In genomic region chr7:142669074-142669654, GRCh38 we compare ENCODE assay signal across 9 cellular contexts.
DNase-seq lines count a peak whose midpoint lies in the region; ATAC-seq, FAIRE-seq and TF ChIP-seq lines count a peak whose summit lies in the region.
"Had no signal": no experiment of that assay in that cellular context is flagged by ENCODE, and none has a peak within 500 bp of the region (broad histone marks: within the 10 kb centered on the region; RNA-seq: fewer than 3 reads in every experiment).

No MANE protein-coding gene starts in this region.

- H3K36me3 Mint-ChIP-seq in activated CD4-positive, alpha-beta T cell treated with anti-CD3 and anti-CD28 coated beads, Interleukin-2, amount 10 ng/mL, durations not matched to agents 24 days and 14 days (ENCODE audit: low read depth): no peaks in the 10 kb centered on the region

- H3K9me3 ChIP-seq in H1 (ENCODE audit: insufficient read depth in 2 of 2, low read depth in 1 of 2, low read length in 1 of 2) (no peaks in the 10 kb centered on the region), smooth muscle cell (replicated peaks; ENCODE audit: low read depth) (no peaks in the 10 kb centered on the region)
- H3K9me3 ChIP-seq: SJSA1 had no signal

- H3K27me3 Mint-ChIP-seq in activated CD4-positive, alpha-beta T cell treated with anti-CD3 and anti-CD28 coated beads, Interleukin-2, amount 10 ng/mL, durations not matched to agents 24 days and 14 days: peaks cover 3% of the 10 kb centered on the region

- H2AFZ ChIP-seq in H1 (ENCODE audit: low read length) (no peak overlapping the region), smooth muscle cell (ENCODE audit: low read depth) (no peak overlapping the region)

- no peak overlapping the region for H4K8ac ChIP-seq in H1 (ENCODE audit: extremely low read depth, insufficient read depth, low read length)

- H3K9me3 Mint-ChIP-seq in activated CD4-positive, alpha-beta T cell treated with anti-CD3 and anti-CD28 coated beads, Interleukin-2, amount 10 ng/mL, durations not matched to agents 24 days and 14 days: no peaks in the 10 kb centered on the region

- no peak overlapping the region for H2BK20ac ChIP-seq in H1 (ENCODE audit: low read length)

- H3K4me3 ChIP-seq in H1 (ENCODE audit: extremely low read depth in 1 of 4, insufficient read depth in 2 of 4, low read depth in 3 of 4, low read length in 4 of 4) (no peak overlapping the region), smooth muscle cell (no peak overlapping the region)
- H3K4me3 ChIP-seq: SJSA1 had no signal

- peak; percentile 55 for DNase-seq in activated CD4-positive, alpha-beta T cell treated with anti-CD3 and anti-CD28 coated beads, Interleukin-2, amount 10 ng/mL, durations not matched to agents 24 days and 14 days
- DNase-seq in activated CD4-positive, alpha-beta T cell treated with anti-CD3 and anti-CD28 coated beads, Interleukin-2, amount 50 U/mL, for 1 hour: no peak
- DNase-seq in NCI-H748 treated with DMSO at 0.1 percent for 48 hours (lab: John Stamatoyannopoulos, UW) (peak; percentile 25), H1 (ENCODE audit: low read depth in 1 of 2, low spot score in 2 of 2) (no peak), smooth muscle cell (lab: John Stamatoyannopoulos, UW; ENCODE audit: unreplicated experiment) (no peak), OCI-M2 (lab: John Stamatoyannopoulos, UW; ENCODE audit: unreplicated experiment) (no peak)
- DNase-seq in activated T-cell treated with anti-CD3 and anti-CD28 coated beads, Interleukin-2, amount 50 U/mL, for 1 hour: no peak

- H3K79me1 ChIP-seq in H1 (ENCODE audit: low read depth, low read length): no peaks in the 10 kb centered on the region

- CTCF ChIA-PET in H1 (lab: Charles Lee; ENCODE audit: partially characterized antibody): interaction anchor here (0.7 to 10.9 kb wide), 17 partner anchors 12 to 153 kb away, joined by 3 to 179 read pairs (median 3); no protein-coding TSS in a partner anchor

- no peak overlapping the region for H3K4ac ChIP-seq in H1 (replicated peaks; ENCODE audit: insufficient read length, low read depth, low read length)

- H3K36me3 ChIP-seq in H1 (ENCODE audit: control insufficient read depth in 2 of 4, insufficient read depth in 4 of 4, low read length in 3 of 4): no peaks in the 10 kb centered on the region
- H3K36me3 ChIP-seq in smooth muscle cell (ENCODE audit: low read depth): no peaks in the 10 kb centered on the region
- H3K36me3 ChIP-seq: SJSA1 had no signal

- H2BK15ac ChIP-seq in H1 (ENCODE audit: low read length): no peak overlapping the region

- H3K4me1 ChIP-seq in H1 (replicated peaks in 1 of 4; ENCODE audit: control insufficient read depth in 3 of 4, insufficient read depth in 4 of 4, low read length in 3 of 4) (no peaks in the 10 kb centered on the region), smooth muscle cell (ENCODE audit: low read depth) (no peaks in the 10 kb centered on the region)
- H3K4me1 ChIP-seq: SJSA1 had no signal

- no peak for TF ChIP-seq EP300 in H1 (IDR thresholded peaks at IDR 0.05; ENCODE audit: borderline replicate concordance in 1 of 2, low read depth in 2 of 2, low read length in 2 of 2)

- H3K4me2 ChIP-seq in H1 (ENCODE audit: insufficient read depth in 1 of 2, low read depth in 2 of 2, low read length in 2 of 2) (no peak overlapping the region), smooth muscle cell (no peak overlapping the region)

- H3K79me2 ChIP-seq in H1 (ENCODE audit: control insufficient read depth in 1 of 2, insufficient read depth in 2 of 2, low read length in 2 of 2): no peaks in the 10 kb centered on the region
- H3K79me2 ChIP-seq in smooth muscle cell (ENCODE audit: low read depth): no peaks in the 10 kb centered on the region

- no peak overlapping the region for H4K91ac ChIP-seq in H1 (replicated peaks; ENCODE audit: insufficient read length, low read length)

- intact Hi-C loops in activated CD4-positive, alpha-beta T cell treated with anti-CD3 and anti-CD28 coated beads, Interleukin-2, amount 10 ng/mL, durations not matched to agents 24 days and 14 days (cut with micrococcal nuclease): loop anchor here (1.0 to 5.0 kb wide), 3 partner anchors 37 to 142 kb away; no protein-coding TSS in a partner anchor

- no peak overlapping the region for H2BK12ac ChIP-seq in H1 (ENCODE audit: low read depth, low read length)

- no peak overlapping the region for H2BK120ac ChIP-seq in H1 (replicated peaks; ENCODE audit: low read depth, low read length)

- H3K18ac ChIP-seq in H1 (ENCODE audit: extremely low read depth, low read length): no peak overlapping the region

- H3K27me3 ChIP-seq in H1 (replicated peaks in 1 of 4; ENCODE audit: control insufficient read depth in 3 of 4, extremely low read depth in 1 of 4, insufficient read depth in 3 of 4, low read length in 3 of 4): no peaks in the 10 kb centered on the region
- no peaks in the 10 kb centered on the region for H3K27me3 ChIP-seq in smooth muscle cell (ENCODE audit: low read depth)
- H3K27me3 ChIP-seq: SJSA1 had no signal

- H3K9ac ChIP-seq in H1 (replicated peaks in 1 of 4; ENCODE audit: extremely low read depth in 1 of 4, low read depth in 3 of 4, low read length in 3 of 4) (no peak overlapping the region), smooth muscle cell (ENCODE audit: low read depth) (no peak overlapping the region)

- TF ChIP-seq CTCF in H1 (IDR thresholded peaks at IDR 0.05; ENCODE audit: control extremely low read depth in 1 of 3, insufficient read depth in 1 of 3, low read depth in 1 of 3, low read length in 3 of 3) (peak in 2 of 3 experiments; percentile 38 to 48; a peak in 2 of 4 replicates), smooth muscle cell (IDR thresholded peaks at IDR 0.05; ENCODE audit: borderline replicate concordance, insufficient read depth, poor library complexity, severe bottlenecking) (peak; percentile 45)

- H3K4me3 Mint-ChIP-seq in activated CD4-positive, alpha-beta T cell treated with anti-CD3 and anti-CD28 coated beads, Interleukin-2, amount 10 ng/mL, durations not matched to agents 24 days and 14 days: no peak overlapping the region

- TF ChIP-seq POLR2A in H1 (IDR thresholded peaks at IDR 0.05; ENCODE audit: control extremely low read depth in 1 of 2, low read depth in 2 of 2, low read length in 2 of 2): no peak

- no peak overlapping the region for H2BK5ac ChIP-seq in H1 (ENCODE audit: low read depth, low read length)

- peak; percentile 81 for FAIRE-seq in H1 (lab: Jason Lieb, UNC)

- no peak overlapping the region for H4K5ac ChIP-seq in H1 (ENCODE audit: insufficient read length, low read depth, low read length)

- H3K23ac ChIP-seq in H1 (ENCODE audit: insufficient read length): no peak overlapping the region

- H3K56ac ChIP-seq in H1 (replicated peaks; ENCODE audit: insufficient read length, low read depth, low read length): no peak overlapping the region

- no peaks in the 10 kb centered on the region for H3K23me2 ChIP-seq in H1 (ENCODE audit: low read depth, low read length)

- no peak overlapping the region for H3K27ac Mint-ChIP-seq in activated CD4-positive, alpha-beta T cell treated with anti-CD3 and anti-CD28 coated beads, Interleukin-2, amount 10 ng/mL, durations not matched to agents 24 days and 14 days

- H2AK5ac ChIP-seq in H1 (ENCODE audit: low read depth, low read length): no peak overlapping the region

- H3F3A ChIP-seq in smooth muscle cell (ENCODE audit: low read depth): no peaks in the 10 kb centered on the region

- H3K27ac ChIP-seq in H1 (ENCODE audit: low read depth, low read length) (no peak overlapping the region), smooth muscle cell (ENCODE audit: low read depth) (no peak overlapping the region)
- H3K27ac ChIP-seq: SJSA1 had no signal

- peaks cover 19% of the 10 kb centered on the region for H3K4me1 Mint-ChIP-seq in activated CD4-positive, alpha-beta T cell treated with anti-CD3 and anti-CD28 coated beads, Interleukin-2, amount 10 ng/mL, durations not matched to agents 24 days and 14 days

- TF ChIP-seq RAD21 in H1 (IDR thresholded peaks at IDR 0.05 in 1 of 2, conservative IDR thresholded peaks at IDR 0.05 in 1 of 2; ENCODE audit: low read depth in 2 of 2, low read length in 2 of 2): peak; percentile 64 to 65

- H4K20me1 ChIP-seq in H1 (replicated peaks in 1 of 2; ENCODE audit: control insufficient read depth in 1 of 2, insufficient read depth in 2 of 2, low read length in 2 of 2): no peaks in the 10 kb centered on the region
- no peaks in the 10 kb centered on the region for H4K20me1 ChIP-seq in smooth muscle cell (ENCODE audit: low read depth)

- ATAC-seq in GM21360 (IDR thresholded peaks at IDR 0.05; ENCODE audit: unreplicated experiment): no peak

- H3K14ac ChIP-seq in H1 (ENCODE audit: insufficient read length): no peak overlapping the region

- 77% methylated on average over 2 of the region's 2 CpGs; no CpG with 5 or more reads in 1 of the 2 experiments for WGBS in H1 (ENCODE audit: extremely low coverage in 1 of 2, insufficient coverage in 1 of 2, insufficient read length in 1 of 2, insufficient replicate concordance in 2 of 2, low coverage in 1 of 2, low lambda C conversion rate in 2 of 2, missing lambda C conversion rate in 1 of 2), 2 experiments
- WGBS in smooth muscle cell (ENCODE audit: low lambda C conversion rate): 52% methylated on average over 2 of the region's 2 CpGs

- POLR2A ChIA-PET in H1 (lab: Charles Lee; ENCODE audit: partially characterized antibody): interaction anchor here (0.6 kb wide), 1 partner anchor 49 kb away, joined by 3 read pairs; no protein-coding TSS in a partner anchor

TF ChIP-seq in H1, 55 proteins besides CTCF, POLR2A, EP300 and RAD21 (continues in another document):
- no peak for TF ChIP-seq RNF2 (IDR thresholded peaks at IDR 0.05; ENCODE audit: borderline replicate concordance, low read depth, low read length, missing control alignments, poor library complexity, severe bottlenecking)
- no peak for TF ChIP-seq CREB1 (IDR thresholded peaks at IDR 0.05)
- no peak for TF ChIP-seq TAF1 (IDR thresholded peaks at IDR 0.05; ENCODE audit: low read depth, low read length)
- no peak for TF ChIP-seq RBBP5 (IDR thresholded peaks at IDR 0.05; ENCODE audit: borderline replicate concordance, low read depth, low read length)
- TF ChIP-seq CBX5 (IDR thresholded peaks at IDR 0.05; ENCODE audit: low read depth, low read length): no peak
- no peak for TF ChIP-seq TAF7 (optimal IDR thresholded peaks at IDR 0.05; ENCODE audit: borderline replicate concordance, low read depth, low read length)
- no peak for TF ChIP-seq BCL11A (IDR thresholded peaks at IDR 0.05; ENCODE audit: low read depth in 2 of 2, low read length in 2 of 2)

Comparison
In these comparisons a context has a peak if more than half of its experiments do, and no peak if none do; other contexts are left out.
1. DNase-seq: peak in activated CD4-positive, alpha-beta T cell treated with anti-CD3 and anti-CD28 coated beads, Interleukin-2, amount 10 ng/mL, durations not matched to agents 24 days and 14 days (single experiment) and NCI-H748 treated with DMSO at 0.1 percent for 48 hours (single experiment); none in activated CD4-positive, alpha-beta T cell treated with anti-CD3 and anti-CD28 coated beads, Interleukin-2, amount 50 U/mL, for 1 hour (single experiment), H1 (0 of 2), smooth muscle cell (single experiment), OCI-M2 (single experiment) and activated T-cell treated with anti-CD3 and anti-CD28 coated beads, Interleukin-2, amount 50 U/mL, for 1 hour (single experiment).